Comparison of ENCODE assay signal across 9 cellular contexts in genomic region chr3:184157206-184157605, GRCh38. TPM values are rescaled to one million over a fixed set of nuclear protein-coding genes. Genes with fewer than 3 reads are reported as not detected.
A peak's percentile ranks its signal among the peaks of the same experiment; 100 is the strongest.
DNase-seq lines count a peak whose midpoint lies in the region; ATAC-seq and TF ChIP-seq lines count a peak whose summit lies in the region.
"Had no signal": no experiment of that assay in that cellular context is flagged by ENCODE, and none has a peak within 500 bp of the region (broad histone marks: within the 10 kb centered on the region; RNA-seq: fewer than 3 reads in every experiment).

No MANE protein-coding gene starts in this region.

- H3K9me3 Mint-ChIP-seq in activated CD8-positive, alpha-beta memory T cell treated with anti-CD3 and anti-CD28 coated beads, Interleukin-2, amount 10 ng/mL, durations not matched to agents 7 days and 5 days (ENCODE audit: low read depth): no peaks in the 10 kb centered on the region

- no peaks in the 10 kb centered on the region for H3K36me3 ChIP-seq in left lung
- no peaks in the 10 kb centered on the region for H3K36me3 ChIP-seq in thoracic aorta
- H3K36me3 ChIP-seq in mucosa of descending colon (ENCODE audit: low read depth): no peaks in the 10 kb centered on the region

- H3K4me1 Mint-ChIP-seq in activated CD8-positive, alpha-beta memory T cell treated with anti-CD3 and anti-CD28 coated beads, Interleukin-2, amount 10 ng/mL, durations not matched to agents 7 days and 5 days: peaks cover 33% of the 10 kb centered on the region

- no peak for ATAC-seq in activated CD8-positive, alpha-beta memory T cell treated with anti-CD3 and anti-CD28 coated beads, Interleukin-2, amount 10 ng/mL, durations not matched to agents 7 days and 5 days
- no peak for ATAC-seq in left lung
- no peak for ATAC-seq in thoracic aorta (ENCODE audit: insufficient number of reproducible peaks, low FRiP score, low read depth)
- ATAC-seq in mucosa of descending colon: no peak

- CTCF ChIA-PET in activated CD8-positive, alpha-beta memory T cell treated with anti-CD3 and anti-CD28 coated beads, Interleukin-2, amount 10 ng/mL, durations not matched to agents 7 days and 5 days (lab: Charles Lee): interaction anchor here (2.1 kb wide), 1 partner anchor 11 kb away, joined by 5 read pairs; no protein-coding TSS in a partner anchor

- no peak for TF ChIP-seq CTCF in left lung (IDR thresholded peaks at IDR 0.05)
- no peak for TF ChIP-seq CTCF in thoracic aorta (IDR thresholded peaks at IDR 0.05)
- TF ChIP-seq CTCF in mucosa of descending colon (IDR thresholded peaks at IDR 0.05): no peak

- H3K4me3 ChIP-seq in left lung: peak overlapping the region; percentile 66 to 92
- peak overlapping the region; percentile 95 for H3K4me3 ChIP-seq in thoracic aorta
- H3K4me3 ChIP-seq in mucosa of descending colon: no peak overlapping the region

- H3K4me1 ChIP-seq in left lung (peaks cover 38 to 66% of the 10 kb centered on the region in 2 donors), thoracic aorta (ENCODE audit: control insufficient read depth in 1 of 2, low read depth in 2 of 2) (peaks cover 45 to 64% of the 10 kb centered on the region in 2 donors), mucosa of descending colon (ENCODE audit: low read depth) (peaks cover 17% of the 10 kb centered on the region)

- H3K27ac Mint-ChIP-seq in activated CD8-positive, alpha-beta memory T cell treated with anti-CD3 and anti-CD28 coated beads, Interleukin-2, amount 10 ng/mL, durations not matched to agents 7 days and 5 days: no peak overlapping the region

- H3K4me3 Mint-ChIP-seq in activated CD8-positive, alpha-beta memory T cell treated with anti-CD3 and anti-CD28 coated beads, Interleukin-2, amount 10 ng/mL, durations not matched to agents 7 days and 5 days: peak overlapping the region; percentile 92

- H3K27ac ChIP-seq in angular gyrus (ENCODE audit: low read depth, low read length) (peak overlapping the region; percentile 15), left lung (peak overlapping the region; percentile 86 to 91), thoracic aorta (peak overlapping the region; percentile 93 to 95)

- H3K36me3 Mint-ChIP-seq in activated CD8-positive, alpha-beta memory T cell treated with anti-CD3 and anti-CD28 coated beads, Interleukin-2, amount 10 ng/mL, durations not matched to agents 7 days and 5 days: peaks cover 2% of the 10 kb centered on the region

- H3K27me3 Mint-ChIP-seq in activated CD8-positive, alpha-beta memory T cell treated with anti-CD3 and anti-CD28 coated beads, Interleukin-2, amount 10 ng/mL, durations not matched to agents 7 days and 5 days: no peaks in the 10 kb centered on the region

- no peak for DNase-seq in activated CD8-positive, alpha-beta memory T cell treated with anti-CD3 and anti-CD28 coated beads, Interleukin-2, amount 10 ng/mL, durations not matched to agents 7 days and 5 days
- DNase-seq in activated CD8-positive, alpha-beta memory T cell treated with anti-CD3 and anti-CD28 coated beads for 24 hours: no peak
- no peak for DNase-seq in left lung
- no peak for DNase-seq in thoracic aorta (ENCODE audit: low spot score)
- DNase-seq in NCI-H446 treated with DMSO at 0.1 percent for 48 hours (lab: John Stamatoyannopoulos, UW): no peak
- DNase-seq in activated CD4-positive, alpha-beta T cell treated with anti-CD3 and anti-CD28 coated beads, Interleukin-2, amount 50 U/mL, for 4 hours: no peak
- DNase-seq in mucosa of descending colon: no peak
- DNase-seq: central memory CD4-positive, alpha-beta T cell had no signal

- H3K27me3 ChIP-seq in left lung (no peaks in the 10 kb centered on the region), thoracic aorta (replicated peaks; ENCODE audit: insufficient read depth) (no peaks in the 10 kb centered on the region)

- H3K9me3 ChIP-seq in left lung: no peaks in the 10 kb centered on the region
- no peaks in the 10 kb centered on the region for H3K9me3 ChIP-seq in thoracic aorta
- H3K9me3 ChIP-seq in mucosa of descending colon: no peaks in the 10 kb centered on the region

- intact Hi-C loops in left lung (cut with DNase I) (no loop called here), mucosa of descending colon (cut with DNase I, micrococcal nuclease) (no loop called here)

RNA-seq across cellular contexts. Expression of gene DVL3, which starts 2.0 kb away (rescaled TPM):
- total RNA-seq in activated CD8-positive, alpha-beta memory T cell treated with anti-CD3 and anti-CD28 coated beads, Interleukin-2, amount 10 ng/mL, durations not matched to agents 7 days and 5 days: 10 to 100 TPM; 42.6 to 44.2 TPM
- total RNA-seq in left lung: 10 to 100 TPM; 62.5 to 72.6 TPM
- 100 to 1,000 TPM in 1 of 2 donors, 10 to 100 TPM in 1; 50.5 to 102 TPM for total RNA-seq in thoracic aorta
- total RNA-seq in mucosa of descending colon: 100 to 1,000 TPM in 1 of 3 donors, 10 to 100 TPM in 2; 63.3 to 104 (median 69.1) TPM

RNA-seq across cellular contexts. Expression of gene AP2M1, which starts 17.4 kb away (rescaled TPM):
- 100 to 1,000 TPM; 218 to 230 TPM for total RNA-seq in activated CD8-positive, alpha-beta memory T cell treated with anti-CD3 and anti-CD28 coated beads, Interleukin-2, amount 10 ng/mL, durations not matched to agents 7 days and 5 days
- 100 to 1,000 TPM; 296 to 347 TPM for total RNA-seq in left lung
- 100 to 1,000 TPM; 194 to 203 TPM for total RNA-seq in thoracic aorta
- 100 to 1,000 TPM; 215 to 297 (median 227) TPM for total RNA-seq in mucosa of descending colon

RNA-seq across cellular contexts. Expression of gene EIF2B5, which starts 22.0 kb away (rescaled TPM):
- total RNA-seq in activated CD8-positive, alpha-beta memory T cell treated with anti-CD3 and anti-CD28 coated beads, Interleukin-2, amount 10 ng/mL, durations not matched to agents 7 days and 5 days: 10 to 100 TPM; 52.2 to 61.6 TPM
- total RNA-seq in left lung: 10 to 100 TPM; 32.2 to 44.5 TPM
- 10 to 100 TPM; 38.7 to 39.7 TPM for total RNA-seq in thoracic aorta
- 10 to 100 TPM; 41.4 to 48.6 (median 47.0) TPM for total RNA-seq in mucosa of descending colon

RNA-seq across cellular contexts. Expression of gene ABCF3, which starts 28.8 kb away (rescaled TPM):
- 10 to 100 TPM; 57.6 to 60.2 TPM for total RNA-seq in activated CD8-positive, alpha-beta memory T cell treated with anti-CD3 and anti-CD28 coated beads, Interleukin-2, amount 10 ng/mL, durations not matched to agents 7 days and 5 days
- total RNA-seq in left lung (10 to 100 TPM; 63.3 to 69.9 TPM), thoracic aorta (10 to 100 TPM; 50.2 to 62.1 TPM), mucosa of descending colon (10 to 100 TPM; 60.7 to 79.7 (median 72.3) TPM)

Comparison
In these comparisons a context has a peak if more than half of its experiments do, and no peak if none do; other contexts are left out.
1. H3K27ac ChIP-seq: peak in every context shown above with its lines; median percentile 94 in thoracic aorta; 88 in left lung; 15 in angular gyrus.